In the genomic region with DNA sequence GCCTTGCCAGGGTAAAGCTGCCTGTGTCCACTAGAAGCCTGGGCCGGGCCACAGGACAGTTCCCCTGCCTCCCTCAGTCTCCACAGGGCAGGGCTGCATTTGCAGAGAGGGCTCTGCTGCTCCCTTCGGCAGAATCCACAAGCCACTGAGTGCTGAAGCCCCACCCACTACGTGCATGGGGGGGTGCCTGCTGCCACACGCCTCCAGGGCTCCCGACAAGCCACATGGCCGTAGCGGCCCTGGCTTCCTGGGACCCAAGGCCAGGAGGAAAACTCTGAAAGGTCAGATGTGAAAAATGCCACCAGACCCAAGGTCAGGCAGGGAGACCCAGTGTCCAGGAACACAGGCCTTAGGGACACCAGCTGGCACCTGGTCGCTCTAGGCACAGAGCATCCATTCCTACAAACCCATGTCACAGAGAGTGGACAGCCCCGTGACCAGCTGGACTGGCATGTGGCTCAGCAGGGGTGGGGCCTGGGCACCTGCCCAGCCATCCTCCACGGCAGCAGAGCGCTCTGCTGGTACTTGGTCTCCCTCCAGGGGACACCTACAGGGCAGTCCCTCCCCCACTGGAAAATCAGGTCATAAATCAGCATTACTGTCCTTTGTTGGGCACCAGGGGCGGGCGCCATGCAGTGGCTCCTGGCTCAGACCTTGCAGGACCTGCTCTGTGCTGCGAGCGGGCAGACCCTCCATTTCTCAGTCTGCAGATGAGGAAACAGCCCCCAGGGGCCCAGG, we compare ENCODE assay signal across 11 cellular contexts. TPM values are rescaled to one million over a fixed set of nuclear protein-coding genes. Genes with fewer than 3 reads are reported as not detected.
A peak's percentile ranks its signal among the peaks of the same experiment; 100 is the strongest.
DNase-seq lines count a peak whose midpoint lies in the region; ATAC-seq and TF ChIP-seq lines count a peak whose summit lies in the region.
"Had no signal": no experiment of that assay in that cellular context is flagged by ENCODE, and none has a peak within 500 bp of the region (broad histone marks: within the 10 kb centered on the region; RNA-seq: fewer than 3 reads in every experiment).

No MANE protein-coding gene starts in this region.

- H3K4me1 ChIP-seq in rectal smooth muscle tissue (ENCODE audit: control insufficient read depth, insufficient read depth, low read length) = peaks cover 63% of the 10 kb centered on the region

- no peaks in the 10 kb centered on the region for H3K27me3 ChIP-seq in rectal smooth muscle tissue (ENCODE audit: control insufficient read depth, insufficient read depth, low read length)
- H3K27me3 ChIP-seq: ovary had no signal

- peak; percentile 33 for DNase-seq in H4 (ENCODE audit: low spot score)
- peak; percentile 71 for DNase-seq in NCI-H774 (lab: John Stamatoyannopoulos, UW)
- DNase-seq in left ventricle myocardium superior = peak; percentile 84
- DNase-seq in GM10266 (ENCODE audit: extremely low spot score) = no peak
- DNase-seq: activated CD4-positive, alpha-beta T cell treated with anti-CD3 and anti-CD28 coated beads for 1 hour; activated effector memory CD4-positive, alpha-beta T cell treated with Interleukin-2 at 50 U/mL for 16 hours had no signal

- peak overlapping the region; percentile 81 for H3K27ac ChIP-seq in rectal smooth muscle tissue (ENCODE audit: low read depth, low read length)
- H3K27ac ChIP-seq: ovary had no signal

- TF ChIP-seq CTCF in GM10266 (IDR thresholded peaks at IDR 0.05; ENCODE audit: control insufficient read depth, insufficient read depth, low read depth, missing control alignments) = no peak

- intact Hi-C loops in left ventricle myocardium superior (cut with micrococcal nuclease) = no loop called here

- peak; percentile 72 for ATAC-seq in left ventricle myocardium superior
- ATAC-seq in HG03460 (IDR thresholded peaks at IDR 0.05; ENCODE audit: unreplicated experiment) = no peak
- ATAC-seq in HG03097 (IDR thresholded peaks at IDR 0.05; ENCODE audit: low FRiP score, unreplicated experiment) = no peak
- no peak for ATAC-seq in HG02981 (IDR thresholded peaks at IDR 0.05; ENCODE audit: unreplicated experiment)

- H3K36me3 ChIP-seq in rectal smooth muscle tissue (ENCODE audit: control insufficient read depth, insufficient read depth, low read length) = no peaks in the 10 kb centered on the region
- H3K36me3 ChIP-seq: ovary had no signal

- no peak overlapping the region for H3K9ac ChIP-seq in rectal smooth muscle tissue (ENCODE audit: low read length)

- H3K4me3 ChIP-seq in rectal smooth muscle tissue (ENCODE audit: low read length) = no peak overlapping the region
- H3K4me3 ChIP-seq: ovary had no signal

RNA-seq across cellular contexts. Expression of a gene that starts 42.9 kb away (rescaled TPM):
- 5.7 and 5.8 TPM in 2 replicates for total RNA-seq in H4 (2014; rRNA removed; shearing (Covaris generic))
- 49.3 TPM for total RNA-seq in left ventricle myocardium superior
